In genomic region chr14:44873536-44873935, GRCh38 we compare ENCODE assay signal across 18 cellular contexts.
"Had no signal": no experiment of that assay in that cellular context is flagged by ENCODE, and none has a peak within 500 bp of the region (broad histone marks: within the 10 kb centered on the region; RNA-seq: fewer than 3 reads in every experiment).

No MANE protein-coding gene starts in this region.

- H3K9me3 Mint-ChIP-seq: effector memory CD8-positive, alpha-beta T cell had no signal

- H3K4me1 ChIP-seq: left lung, vagina had no signal

- H3K36me3 Mint-ChIP-seq: activated CD4-positive, alpha-beta memory T cell treated with anti-CD3 and anti-CD28 coated beads for 36 hours; activated naive CD8-positive, alpha-beta T cell treated with anti-CD3 and anti-CD28 coated beads, Interleukin-2, amount 10 ng/mL, durations not matched to agents 7 days and 5 days; memory B cell had no signal

- FAIRE-seq: islet of Langerhans had no signal

- H3K27ac Mint-ChIP-seq: activated CD4-positive, alpha-beta memory T cell treated with anti-CD3 and anti-CD28 coated beads for 36 hours; activated naive CD8-positive, alpha-beta T cell treated with anti-CD3 and anti-CD28 coated beads, Interleukin-2, amount 10 ng/mL, durations not matched to agents 7 days and 5 days; activated T-cell treated with anti-CD3 and anti-CD28 coated beads, Interleukin-2, amount 50 U/mL, for 72 hours; dendritic cell treated with granulocyte-macrophage colony-stimulating factor and Interleukin-4, amounts not matched to agents 40 ng/mL and 50 ng/mL, for 4 days; effector memory CD8-positive, alpha-beta T cell; memory B cell; natural killer cell treated with Interleukin-12 subunit alpha and Interleukin-12 subunit beta and Interleukin-15 and Interleukin-18, amount 100 ng/mL, for 72 hours; stimulated activated naive CD8-positive, alpha-beta T cell treated with anti-CD3 and anti-CD28 coated beads, Interleukin-15, amount 100 ng/mL, for 72 hours had no signal

- H3K27ac ChIP-seq: left lung, thoracic aorta, vagina had no signal

- H3K27me3 Mint-ChIP-seq: dendritic cell treated with granulocyte-macrophage colony-stimulating factor and Interleukin-4, amounts not matched to agents 40 ng/mL and 50 ng/mL, for 4 days had no signal

- H3K4me3 Mint-ChIP-seq: activated CD4-positive, alpha-beta memory T cell treated with anti-CD3 and anti-CD28 coated beads for 36 hours; activated naive CD8-positive, alpha-beta T cell treated with anti-CD3 and anti-CD28 coated beads, Interleukin-2, amount 10 ng/mL, durations not matched to agents 7 days and 5 days; activated T-cell treated with anti-CD3 and anti-CD28 coated beads, Interleukin-2, amount 50 U/mL, for 72 hours; dendritic cell treated with granulocyte-macrophage colony-stimulating factor and Interleukin-4, amounts not matched to agents 40 ng/mL and 50 ng/mL, for 4 days; effector memory CD8-positive, alpha-beta T cell; memory B cell; natural killer cell treated with Interleukin-12 subunit alpha and Interleukin-12 subunit beta and Interleukin-15 and Interleukin-18, amount 100 ng/mL, for 72 hours; stimulated activated naive CD8-positive, alpha-beta T cell treated with anti-CD3 and anti-CD28 coated beads, Interleukin-15, amount 100 ng/mL, for 72 hours had no signal

- DNase-seq: activated CD4-positive, alpha-beta memory T cell treated with anti-CD3 and anti-CD28 coated beads for 36 hours; activated CD4-positive, alpha-beta T cell treated with anti-CD3 and anti-CD28 coated beads for 1 hour; activated naive CD8-positive, alpha-beta T cell treated with anti-CD3 and anti-CD28 coated beads, Interleukin-2, amount 10 ng/mL, durations not matched to agents 7 days and 5 days; activated T-cell treated with anti-CD3 and anti-CD28 coated beads, Interleukin-2, amount 50 U/mL, for 72 hours; anterior cingulate cortex; cerebellar nuclear complex; effector memory CD8-positive, alpha-beta T cell; hippocampal formation; left lung; stimulated activated CD4-positive, alpha-beta T cell treated with anti-CD3 and anti-CD28 coated beads, Interleukin-15, amount 100 ng/mL, for 24 hours; stimulated activated CD4-positive, alpha-beta T cell treated with anti-CD3 and anti-CD28 coated beads, Interleukin-4, amount 100 ng/mL, for 4 hours; stimulated activated naive CD8-positive, alpha-beta T cell treated with anti-CD3 and anti-CD28 coated beads, Interleukin-15, amount 100 ng/mL, for 72 hours had no signal

- ATAC-seq: activated T-cell treated with anti-CD3 and anti-CD28 coated beads, Interleukin-2, amount 50 U/mL, for 72 hours; effector memory CD8-positive, alpha-beta T cell; left lung; natural killer cell treated with Interleukin-12 subunit alpha and Interleukin-12 subunit beta and Interleukin-15 and Interleukin-18, amount 100 ng/mL, for 72 hours; stimulated activated naive CD8-positive, alpha-beta T cell treated with anti-CD3 and anti-CD28 coated beads, Interleukin-15, amount 100 ng/mL, for 72 hours had no signal

- H3K36me3 ChIP-seq: left lung, thoracic aorta, vagina had no signal

- H3K4me3 ChIP-seq: left lung, thoracic aorta, vagina had no signal

- H3K9me3 ChIP-seq: thoracic aorta, vagina had no signal

- H3K4me1 Mint-ChIP-seq: activated naive CD8-positive, alpha-beta T cell treated with anti-CD3 and anti-CD28 coated beads, Interleukin-2, amount 10 ng/mL, durations not matched to agents 7 days and 5 days; memory B cell; stimulated activated naive CD8-positive, alpha-beta T cell treated with anti-CD3 and anti-CD28 coated beads, Interleukin-15, amount 100 ng/mL, for 72 hours had no signal

- H3K27me3 ChIP-seq: vagina had no signal
